In the genomic region with DNA sequence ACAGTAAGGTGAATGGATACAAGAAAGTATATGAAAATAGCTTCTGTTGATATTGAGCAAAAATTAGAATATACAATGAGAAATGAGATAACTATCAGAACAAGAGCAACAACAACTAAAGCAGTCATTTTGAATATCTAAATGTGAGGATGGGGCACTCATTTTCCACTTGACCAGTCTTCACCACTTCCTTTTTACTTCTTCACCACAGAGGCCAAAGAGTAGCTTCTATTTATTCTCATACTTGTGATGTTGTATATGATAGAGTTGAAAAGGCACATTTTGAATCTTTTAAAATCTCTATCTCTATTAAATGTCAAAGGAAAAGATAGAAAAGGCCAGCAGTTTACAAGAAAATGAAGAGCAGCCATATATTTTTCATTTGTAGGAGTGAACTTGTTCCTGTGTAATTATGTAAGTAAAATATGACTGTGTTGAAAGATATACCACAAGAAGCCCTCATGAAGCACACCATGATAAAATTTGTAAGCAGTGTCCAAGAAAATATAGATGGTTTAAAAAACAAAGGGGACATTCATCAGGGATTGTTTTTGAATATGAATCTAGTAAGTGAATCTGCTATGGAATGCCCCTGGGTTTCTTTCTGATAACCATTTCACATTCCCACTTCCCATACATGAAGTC, we compare ENCODE assay signal across 17 cellular contexts. TPM values are rescaled to one million over a fixed set of nuclear protein-coding genes. Genes with fewer than 3 reads are reported as not detected.
DNase-seq lines count a peak whose midpoint lies in the region; ATAC-seq and TF ChIP-seq lines count a peak whose summit lies in the region.
"Had no signal": no experiment of that assay in that cellular context is flagged by ENCODE, and none has a peak within 500 bp of the region (broad histone marks: within the 10 kb centered on the region; RNA-seq: fewer than 3 reads in every experiment).

No MANE protein-coding gene starts in this region.

- no peak for TF ChIP-seq CTCF in Loucy (conservative IDR thresholded peaks at IDR 0.05; ENCODE audit: low read length)
- TF ChIP-seq CTCF in gastrocnemius medialis (IDR thresholded peaks at IDR 0.05 in 4 of 5, conservative IDR thresholded peaks at IDR 0.05 in 1 of 5), result no peak

- peak overlapping the region; percentile 51 for H3K4me2 ChIP-seq in Loucy (ENCODE audit: low read depth, low read length, poor library complexity, severe bottlenecking)

- H3F3A ChIP-seq in Loucy (ENCODE audit: low read depth), result no peaks in the 10 kb centered on the region

- H3K9me2 ChIP-seq in Loucy (replicated peaks; ENCODE audit: low read depth, low read length), result no peaks in the 10 kb centered on the region

- H3K9me3 ChIP-seq in Loucy (ENCODE audit: insufficient read depth, low read depth, low read length) (no peaks in the 10 kb centered on the region), gastrocnemius medialis (no peaks in the 10 kb centered on the region)
- H3K9me3 ChIP-seq: heart left ventricle, testis had no signal

- no peak for TF ChIP-seq POLR2A in gastrocnemius medialis (IDR thresholded peaks at IDR 0.05)

- H3K36me3 ChIP-seq in Loucy (ENCODE audit: insufficient read depth, low read length), result no peaks in the 10 kb centered on the region
- H3K36me3 ChIP-seq in gastrocnemius medialis, result no peaks in the 10 kb centered on the region
- H3K36me3 ChIP-seq: heart left ventricle had no signal

- H2AFZ ChIP-seq in Loucy (ENCODE audit: low read length), result no peak overlapping the region
- H2AFZ ChIP-seq: parathyroid adenoma had no signal

- no peaks in the 10 kb centered on the region for H3K27me3 ChIP-seq in Loucy (ENCODE audit: insufficient read depth, low read length, poor library complexity, severe bottlenecking)
- H3K27me3 ChIP-seq in gastrocnemius medialis, result no peaks in the 10 kb centered on the region
- H3K27me3 ChIP-seq: heart left ventricle, testis had no signal

- no peaks in the 10 kb centered on the region for H3K79me2 ChIP-seq in Loucy (ENCODE audit: insufficient read depth, low read length)
- H3K79me2 ChIP-seq: parathyroid adenoma had no signal

- in situ Hi-C loops in gastrocnemius medialis (cut with MboI; ENCODE audit: low sequenced_read_pairs in 4 of 4), result no loop called here

- H3K4me3 ChIP-seq in Loucy (ENCODE audit: low read length, poor library complexity, severe bottlenecking) (no peak overlapping the region), gastrocnemius medialis (no peak overlapping the region)
- H3K4me3 ChIP-seq: heart left ventricle, testis had no signal

- H3K9ac ChIP-seq in Loucy (ENCODE audit: low read depth, low read length, poor library complexity, severe bottlenecking), result no peak overlapping the region
- H3K9ac ChIP-seq: parathyroid adenoma had no signal

- DNase-seq in gastrocnemius medialis, result no peak
- no peak for DNase-seq in NCI-H446 (lab: John Stamatoyannopoulos, UW)
- no peak for DNase-seq in hepatic stellate cell (ENCODE audit: low spot score)
- DNase-seq: activated CD8-positive, alpha-beta memory T cell treated with anti-CD3 and anti-CD28 coated beads, Interleukin-2, amount 50 U/mL, for 48 hours; activated naive CD8-positive, alpha-beta T cell treated with anti-CD3 and anti-CD28 coated beads for 36 hours; heart left ventricle; NCI-H2171; stimulated activated CD4-positive, alpha-beta T cell treated with anti-CD3 and anti-CD28 coated beads, Interleukin-15, amount 100 ng/mL, for 24 hours; testis had no signal

- no peaks in the 10 kb centered on the region for H4K20me1 ChIP-seq in Loucy (ENCODE audit: insufficient read depth, low read length, poor library complexity, severe bottlenecking)

- ATAC-seq in GM18498 (IDR thresholded peaks at IDR 0.05; ENCODE audit: unreplicated experiment) (peak; percentile 82), GM19455 (IDR thresholded peaks at IDR 0.05; ENCODE audit: unreplicated experiment) (peak; percentile 46), HG02970 (IDR thresholded peaks at IDR 0.05; ENCODE audit: low FRiP score, unreplicated experiment) (peak; percentile 59), gastrocnemius medialis (no peak), GM21526 (IDR thresholded peaks at IDR 0.05; ENCODE audit: low FRiP score, unreplicated experiment) (no peak)
- ATAC-seq: activated CD4-positive, CD25-positive, alpha-beta regulatory T cell treated with anti-CD3 and anti-CD28 coated beads, Interleukin-2, amount 50 U/mL, for 24 hours; heart left ventricle had no signal

- H3K27ac ChIP-seq in gastrocnemius medialis, result peak overlapping the region in 1 of 4 donors; percentile 24
- H3K27ac ChIP-seq: heart left ventricle, parathyroid adenoma, testis had no signal

- intact Hi-C loops in gastrocnemius medialis (cut with DNase I; ENCODE audit: low total_unique reads), result loop anchor here (5.0 kb wide), 1 partner anchor 1717 kb away; no protein-coding TSS in a partner anchor

- H3K4me1 ChIP-seq in Loucy (ENCODE audit: insufficient read depth, low read length, poor library complexity, severe bottlenecking), result peaks cover 6% of the 10 kb centered on the region
- H3K4me1 ChIP-seq in gastrocnemius medialis, result peaks cover 3 to 11% of the 10 kb centered on the region in 2 donors
- H3K4me1 ChIP-seq: heart left ventricle, parathyroid adenoma, testis had no signal

RNA-seq across cellular contexts. Expression of a gene that starts 39.2 kb away (rescaled TPM):
- total RNA-seq in gastrocnemius medialis, result 1 to 10 TPM in 2 of 4 donors, under 1 TPM in 2; 0.36 to 2.4 (median 0.80) TPM
- total RNA-seq: A673; activated naive CD8-positive, alpha-beta T cell treated with anti-CD3 and anti-CD28 coated beads for 36 hours had no signal

Comparison
In these comparisons a context has a peak if more than half of its experiments do, and no peak if none do; other contexts are left out.
1. ATAC-seq: peak in GM18498 (single experiment), GM19455 (single experiment) and HG02970 (single experiment); none in gastrocnemius medialis (0 of 2) and GM21526 (single experiment).